In genomic region chr20:54174452-54175175, GRCh38 we compare ENCODE assay signal across 11 cellular contexts. TPM values are rescaled to one million over a fixed set of nuclear protein-coding genes. Genes with fewer than 3 reads are reported as not detected.
A peak's percentile ranks its signal among the peaks of the same experiment; 100 is the strongest.
DNase-seq lines count a peak whose midpoint lies in the region; ATAC-seq, FAIRE-seq and TF ChIP-seq lines count a peak whose summit lies in the region.
"Had no signal": no experiment of that assay in that cellular context is flagged by ENCODE, and none has a peak within 500 bp of the region (broad histone marks: within the 10 kb centered on the region; RNA-seq: fewer than 3 reads in every experiment).

No MANE protein-coding gene starts in this region.

- no peaks in the 10 kb centered on the region for H3K36me3 Mint-ChIP-seq in CD4-positive, CD25-positive, alpha-beta regulatory T cell
- no peaks in the 10 kb centered on the region for H3K36me3 Mint-ChIP-seq in HFFc6 (ENCODE audit: low read depth)

- H3K4me2 ChIP-seq in mesenchymal stem cell (ENCODE audit: low read length, poor library complexity, severe bottlenecking): peak overlapping the region; percentile 79

- FAIRE-seq in small intestine (lab: Jason Lieb, UNC): no peak

- DNase-seq in CD4-positive, CD25-positive, alpha-beta regulatory T cell: no peak
- no peak for DNase-seq in HFFc6
- DNase-seq in breast epithelium (ENCODE audit: low spot score in 2 of 2): no peak
- no peak for DNase-seq in mesenchymal stem cell
- no peak for DNase-seq in spleen
- no peak for DNase-seq in small intestine
- DNase-seq: activated T-cell treated with anti-CD3 and anti-CD28 coated beads for 4 hours had no signal

- H2BK120ac ChIP-seq in mesenchymal stem cell (ENCODE audit: low read depth, low read length): no peak overlapping the region

- H3K79me1 ChIP-seq in mesenchymal stem cell (replicated peaks; ENCODE audit: low read length, poor library complexity, severe bottlenecking): no peaks in the 10 kb centered on the region

- no peaks in the 10 kb centered on the region for H3K9me3 ChIP-seq in CD4-positive, CD25-positive, alpha-beta regulatory T cell (ENCODE audit: control insufficient read depth in 2 of 2, low read length in 2 of 2)
- H3K9me3 ChIP-seq in breast epithelium: no peaks in the 10 kb centered on the region
- no peaks in the 10 kb centered on the region for H3K9me3 ChIP-seq in mesenchymal stem cell (ENCODE audit: control insufficient read depth, low read length)
- no peaks in the 10 kb centered on the region for H3K9me3 ChIP-seq in spleen
- H3K9me3 ChIP-seq in small intestine (ENCODE audit: control insufficient read depth, low read depth): no peaks in the 10 kb centered on the region

- no peak overlapping the region for H2AK5ac ChIP-seq in mesenchymal stem cell (ENCODE audit: low read length, severe bottlenecking)

- peaks cover 11% of the 10 kb centered on the region for H3K4me1 ChIP-seq in CD4-positive, CD25-positive, alpha-beta regulatory T cell (ENCODE audit: control insufficient read depth, insufficient read depth, low read length, poor library complexity, severe bottlenecking)
- no peaks in the 10 kb centered on the region for H3K4me1 ChIP-seq in breast epithelium
- H3K4me1 ChIP-seq in mesenchymal stem cell (ENCODE audit: control insufficient read depth, insufficient read depth, low read depth, low read length): peaks cover 19% of the 10 kb centered on the region
- peaks cover 0 to 29% (median 21%) of the 10 kb centered on the region in 6 donors for H3K4me1 ChIP-seq in spleen
- H3K4me1 ChIP-seq in small intestine (ENCODE audit: control insufficient read depth in 2 of 2, insufficient read depth in 1 of 2, low read depth in 1 of 2, low read length in 1 of 2): no peaks in the 10 kb centered on the region
- H3K4me1 ChIP-seq: parathyroid adenoma had no signal

- no peak overlapping the region for H3K27ac ChIP-seq in CD4-positive, CD25-positive, alpha-beta regulatory T cell (ENCODE audit: insufficient read depth, low read length, poor library complexity, severe bottlenecking)
- H3K27ac ChIP-seq in breast epithelium: no peak overlapping the region
- H3K27ac ChIP-seq in mesenchymal stem cell (ENCODE audit: low read length, poor library complexity, severe bottlenecking): no peak overlapping the region
- H3K27ac ChIP-seq in spleen: no peak overlapping the region
- no peak overlapping the region for H3K27ac ChIP-seq in small intestine (ENCODE audit: low read depth in 1 of 2, low read length in 1 of 2)
- H3K27ac ChIP-seq: parathyroid adenoma had no signal

- peaks cover 71% of the 10 kb centered on the region for H3K27me3 Mint-ChIP-seq in CD4-positive, CD25-positive, alpha-beta regulatory T cell
- peaks cover 29% of the 10 kb centered on the region for H3K27me3 Mint-ChIP-seq in HFFc6 (ENCODE audit: insufficient read depth)

- no peak overlapping the region for H3K14ac ChIP-seq in mesenchymal stem cell (ENCODE audit: low read length in 2 of 2)

- H4K91ac ChIP-seq in mesenchymal stem cell (ENCODE audit: low read length): no peak overlapping the region

- H3K23ac ChIP-seq in mesenchymal stem cell (ENCODE audit: low read length in 2 of 2): no peak overlapping the region

- peaks cover 34% of the 10 kb centered on the region for H3K27me3 ChIP-seq in CD4-positive, CD25-positive, alpha-beta regulatory T cell (ENCODE audit: control insufficient read depth, insufficient read depth, low read length)
- peaks cover 15 to 41% of the 10 kb centered on the region in 2 donors for H3K27me3 ChIP-seq in breast epithelium
- H3K27me3 ChIP-seq in mesenchymal stem cell (ENCODE audit: control insufficient read depth in 1 of 2, insufficient read depth in 1 of 2, low read length in 2 of 2): peaks cover 53 to 57% of the 10 kb centered on the region in 2 experiments
- peaks cover 3 to 89% (median 58%) of the 10 kb centered on the region in 7 donors for H3K27me3 ChIP-seq in spleen (replicated peaks in 1 of 7)
- H3K27me3 ChIP-seq in small intestine (ENCODE audit: control insufficient read depth in 2 of 2, insufficient read depth in 2 of 2, low read length in 2 of 2): peaks cover 19 to 33% of the 10 kb centered on the region in 2 donors

- ATAC-seq in CD4-positive, CD25-positive, alpha-beta regulatory T cell (ENCODE audit: low read depth in 2 of 2): no peak
- ATAC-seq in HG02852 (IDR thresholded peaks at IDR 0.05; ENCODE audit: unreplicated experiment) (no peak), GM18867 (IDR thresholded peaks at IDR 0.05; ENCODE audit: unreplicated experiment) (no peak)

- WGBS in mesenchymal stem cell: 7% methylated on average over 11 of the region's 18 CpGs
- WGBS in spleen, 5 donors: 2 to 6% (median 5%) methylated on average over 17 to 18 of the region's 18 CpGs
- WGBS in small intestine, 3 donors: 9 to 12% (median 11%) methylated on average over 17 to 18 of the region's 18 CpGs

- H3K27ac Mint-ChIP-seq in CD4-positive, CD25-positive, alpha-beta regulatory T cell: no peak overlapping the region
- no peak overlapping the region for H3K27ac Mint-ChIP-seq in HFFc6

- H3K9ac ChIP-seq in mesenchymal stem cell (ENCODE audit: low read length): no peak overlapping the region
- H3K9ac ChIP-seq: parathyroid adenoma had no signal

- H3K9me3 Mint-ChIP-seq in CD4-positive, CD25-positive, alpha-beta regulatory T cell: peaks cover 0 to 4% (median 0%) of the 10 kb centered on the region in 7 donors
- no peaks in the 10 kb centered on the region for H3K9me3 Mint-ChIP-seq in HFFc6

- H2AFZ ChIP-seq in mesenchymal stem cell (ENCODE audit: low read depth, low read length): no peak overlapping the region
- H2AFZ ChIP-seq: parathyroid adenoma had no signal

- H4K8ac ChIP-seq in mesenchymal stem cell (ENCODE audit: low read length): no peak overlapping the region

- no peak overlapping the region for H3K4me3 ChIP-seq in CD4-positive, CD25-positive, alpha-beta regulatory T cell (ENCODE audit: low read depth, low read length)
- H3K4me3 ChIP-seq in breast epithelium (peak overlapping the region in 2 of 3 donors; percentile 40 to 61), mesenchymal stem cell (ENCODE audit: insufficient read depth in 1 of 2, low read depth in 1 of 2, low read length in 2 of 2) (peak overlapping the region in 1 of 2 experiments; percentile 46), spleen (peak overlapping the region in 4 of 8 donors; percentile 10 to 53 (median 22)), small intestine (ENCODE audit: low read depth in 1 of 2, low read length in 2 of 2) (no peak overlapping the region)

- peaks cover 0 to 24% (median 6%) of the 10 kb centered on the region in 4 donors for H3K4me1 Mint-ChIP-seq in CD4-positive, CD25-positive, alpha-beta regulatory T cell
- peaks cover 27% of the 10 kb centered on the region for H3K4me1 Mint-ChIP-seq in HFFc6 (ENCODE audit: low read depth)

- no peak overlapping the region for H3K18ac ChIP-seq in mesenchymal stem cell (ENCODE audit: low read depth in 1 of 2, low read length in 2 of 2)

- TF ChIP-seq CTCF in HFFc6 (IDR thresholded peaks at IDR 0.05) (no peak), breast epithelium (IDR thresholded peaks at IDR 0.05) (no peak), spleen (IDR thresholded peaks at IDR 0.05 in 8 of 11, conservative IDR thresholded peaks at IDR 0.05 in 3 of 11) (no peak)

- no peak overlapping the region for H3K4ac ChIP-seq in mesenchymal stem cell (ENCODE audit: low read depth in 1 of 2, low read length in 2 of 2)

- intact Hi-C loops in breast epithelium (cut with DNase I; ENCODE audit: low total_unique reads) (no loop called here), spleen (cut with DNase I; ENCODE audit: low total_unique reads) (no loop called here)

- H2BK15ac ChIP-seq in mesenchymal stem cell (ENCODE audit: low read depth, poor library complexity, severe bottlenecking): no peak overlapping the region

- no peaks in the 10 kb centered on the region for H3K36me3 ChIP-seq in CD4-positive, CD25-positive, alpha-beta regulatory T cell (ENCODE audit: control insufficient read depth, insufficient read depth, low read length)
- H3K36me3 ChIP-seq in breast epithelium (no peaks in the 10 kb centered on the region), mesenchymal stem cell (ENCODE audit: control insufficient read depth in 1 of 2, insufficient read depth in 2 of 2, low read depth in 1 of 2, low read length in 2 of 2) (no peaks in the 10 kb centered on the region), spleen (no peaks in the 10 kb centered on the region), small intestine (ENCODE audit: control insufficient read depth in 2 of 2, insufficient read depth in 2 of 2, low read length in 2 of 2) (no peaks in the 10 kb centered on the region)

- TF ChIP-seq POLR2A in breast epithelium (IDR thresholded peaks at IDR 0.05) (no peak), spleen (IDR thresholded peaks at IDR 0.05) (no peak)

- peak overlapping the region in 3 of 4 donors; percentile 21 to 50 (median 22) for H3K4me3 Mint-ChIP-seq in CD4-positive, CD25-positive, alpha-beta regulatory T cell
- H3K4me3 Mint-ChIP-seq in HFFc6: peak overlapping the region; percentile 78

- H2BK5ac ChIP-seq in mesenchymal stem cell (ENCODE audit: low read depth, low read length, poor library complexity, severe bottlenecking): no peak overlapping the region

- H2BK12ac ChIP-seq in mesenchymal stem cell (ENCODE audit: low read length in 2 of 2): no peak overlapping the region

RNA-seq across cellular contexts. Expression of gene CYP24A1, which starts 0.8 kb away (rescaled TPM):
- 0.72 TPM for total RNA-seq in CD4-positive, CD25-positive, alpha-beta regulatory T cell
- under 1 TPM in 3 of 4 donors, not detected in 1; 0.49 to 0.80 (median 0.60) TPM for polyA plus RNA-seq in CD4-positive, CD25-positive, alpha-beta regulatory T cell
- 1 to 10 TPM in 1 of 6 experiments, under 1 TPM in 3, not detected in 2; 0.11 to 1.1 (median 0.37) TPM for total RNA-seq in HFFc6 (2021; fragmentation: NEBNext Ultra II Directional; extraction: Animal tissue kit (Norgen Biotek cat#: 25700))
- total RNA-seq in breast epithelium (1 to 10 TPM in 2 of 3 donors, not detected in 1; 2.0 to 6.4 TPM), spleen (not detected)
- not detected for polyA plus RNA-seq in mesenchymal stem cell (2013, experiment 1 of 2)
- polyA plus RNA-seq in mesenchymal stem cell (2013, experiment 2 of 2): not detected
- polyA plus RNA-seq in spleen (not detected), small intestine (under 1 TPM in 1 of 3 donors, not detected in 2; 0.03 TPM)
- total RNA-seq: glomerular endothelial cell had no signal

RNA-seq across cellular contexts. Expression of gene PFDN4, which starts 33.3 kb away (rescaled TPM):
- total RNA-seq in CD4-positive, CD25-positive, alpha-beta regulatory T cell: 28.6 TPM
- 10 to 100 TPM; 73.9 to 94.6 (median 82.0) TPM for polyA plus RNA-seq in CD4-positive, CD25-positive, alpha-beta regulatory T cell
- total RNA-seq in HFFc6 (2021; fragmentation: NEBNext Ultra II Directional; extraction: Animal tissue kit (Norgen Biotek cat#: 25700)): 10 to 100 TPM; 31.6 to 37.1 (median 35.1) TPM
- 10 to 100 TPM; 41.0 to 57.7 (median 52.1) TPM for total RNA-seq in breast epithelium
- 75.4 TPM for polyA plus RNA-seq in mesenchymal stem cell (2013, experiment 1 of 2)
- polyA plus RNA-seq in mesenchymal stem cell (2013, experiment 2 of 2): 70.5 TPM
- 10 to 100 TPM; 14.1 to 74.4 (median 20.4) TPM for total RNA-seq in spleen
- 10 to 100 TPM; 59.3 to 73.5 (median 59.7) TPM for polyA plus RNA-seq in spleen
- polyA plus RNA-seq in small intestine: 10 to 100 TPM; 25.9 to 65.3 (median 43.0) TPM

Comparison
In these comparisons a context has a peak if more than half of its experiments do, and no peak if none do; other contexts are left out.
1. H3K4me3 ChIP-seq: peak in breast epithelium (2 of 3); none in CD4-positive, CD25-positive, alpha-beta regulatory T cell (single experiment) and small intestine (0 of 2).